9 cellular contexts compared by ENCODE assay signal in the genomic region with DNA sequence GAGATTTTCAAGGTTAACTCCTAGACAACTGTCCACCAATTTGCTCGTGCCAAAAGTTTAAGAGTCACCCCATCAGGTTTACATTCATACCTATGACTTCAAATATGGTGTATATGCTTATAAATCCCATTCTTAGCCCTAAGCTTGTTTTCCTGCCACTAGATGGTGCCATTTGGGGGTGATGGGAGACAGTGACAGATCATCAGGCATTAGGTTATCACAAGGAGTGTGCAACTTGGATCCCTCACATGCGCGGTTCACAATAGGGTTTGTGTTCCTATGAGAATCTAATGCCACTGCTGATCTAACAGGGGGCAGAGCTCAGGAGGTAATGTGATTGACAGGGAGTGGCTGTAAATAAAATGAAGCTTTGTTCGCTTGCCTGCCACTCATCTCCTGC.
DNase-seq lines count a peak whose midpoint lies in the region; ATAC-seq and TF ChIP-seq lines count a peak whose summit lies in the region.
"Had no signal": no experiment of that assay in that cellular context is flagged by ENCODE, and none has a peak within 500 bp of the region (broad histone marks: within the 10 kb centered on the region; RNA-seq: fewer than 3 reads in every experiment).

No MANE protein-coding gene starts in this region.

- H3K27me3 ChIP-seq in HL-60 (ENCODE audit: insufficient read depth, poor library complexity, severe bottlenecking) = no peaks in the 10 kb centered on the region

- in situ Hi-C loops in SK-MEL-5 (cut with HindIII; ENCODE audit: low pct_unique_long_range_greater_than_20kb, low sequenced_read_pairs) = no loop called here

- peak; percentile 26; the same call in 1 of the 3 replicates for TF ChIP-seq CTCF in GM12872 (IDR thresholded peaks at IDR 0.05; ENCODE audit: insufficient read depth, low read depth, low read length)
- peak; percentile 14 for TF ChIP-seq CTCF in HL-60 (IDR thresholded peaks at IDR 0.05; ENCODE audit: insufficient read depth, low read length)

- peak in 1 of 2 experiments; percentile 18 for DNase-seq in HL-60 (ENCODE audit: low read depth in 1 of 2, low spot score in 1 of 2)
- DNase-seq in SK-MEL-5 (ENCODE audit: low read depth, low spot score) = peak; percentile 93
- peak; percentile 35 for DNase-seq in left kidney (ENCODE audit: low read depth, low spot score)
- no peak for DNase-seq in NCI-H187 (lab: John Stamatoyannopoulos, UW)
- DNase-seq: cortex of kidney had no signal

- H3K4me3 ChIP-seq in HL-60 (replicated peaks; ENCODE audit: insufficient read depth, low read length) = no peak overlapping the region

- H3K27ac ChIP-seq in HL-60 (replicated peaks) = no peak overlapping the region

- ATAC-seq in GM21423 (IDR thresholded peaks at IDR 0.05; ENCODE audit: unreplicated experiment) (no peak), HG02870 (IDR thresholded peaks at IDR 0.05; ENCODE audit: unreplicated experiment) (no peak), GM21723 (IDR thresholded peaks at IDR 0.05; ENCODE audit: unreplicated experiment) (no peak)

Comparison
In these comparisons a context has a peak if more than half of its experiments do, and no peak if none do; other contexts are left out.
1. DNase-seq: peak in SK-MEL-5 (single experiment) and left kidney (single experiment); none in NCI-H187 (0 of 2).